8 cellular contexts compared by ENCODE assay signal in the genomic region with DNA sequence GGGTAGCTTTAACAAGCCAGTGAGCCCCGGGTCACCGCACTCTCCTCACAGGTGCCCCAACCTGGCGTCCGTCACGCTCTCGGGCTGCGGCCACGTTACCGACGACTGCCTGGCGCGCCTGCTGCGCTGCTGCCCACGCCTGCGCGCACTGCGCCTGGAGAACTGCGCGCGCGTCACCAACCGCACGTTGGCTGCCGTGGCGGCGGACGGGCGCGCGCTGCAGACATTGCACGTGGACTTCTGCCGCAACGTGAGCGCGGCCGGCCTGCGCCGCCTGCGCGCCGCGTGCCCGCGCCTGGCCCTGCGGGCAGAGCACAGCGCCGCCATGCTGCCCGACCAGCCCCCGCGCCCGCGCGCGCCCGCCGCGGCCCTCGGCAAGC. TPM values are rescaled to one million over a fixed set of nuclear protein-coding genes. Genes with fewer than 3 reads are reported as not detected.
DNase-seq lines count a peak whose midpoint lies in the region; ATAC-seq, FAIRE-seq and TF ChIP-seq lines count a peak whose summit lies in the region.

No MANE protein-coding gene starts in this region.

- H3K27ac Mint-ChIP-seq in activated naive CD4-positive, alpha-beta T cell treated with anti-CD3 and anti-CD28 coated beads, Interleukin-2, amount 50 U/mL, for 72 hours: peak overlapping the region; percentile 85 to 91

- H3K9me3 ChIP-seq in HEK293 (ENCODE audit: control insufficient read depth, insufficient read depth, low read depth, low read length) (no peaks in the 10 kb centered on the region), MM.1S (replicated peaks; ENCODE audit: insufficient read depth, low read length) (no peaks in the 10 kb centered on the region), SK-N-SH (no peaks in the 10 kb centered on the region), pancreas (no peaks in the 10 kb centered on the region), thyroid gland (no peaks in the 10 kb centered on the region)

- TF ChIP-seq POLR2A in thyroid gland (IDR thresholded peaks at IDR 0.05): peak; percentile 39 to 96

- H3K4me2 ChIP-seq in MM.1S (ENCODE audit: low read depth, low read length) (peak overlapping the region; percentile 98), SK-N-SH (peak overlapping the region; percentile 100)

- H2AFZ ChIP-seq in MM.1S (ENCODE audit: low read length): peak overlapping the region; percentile 55
- peak overlapping the region; percentile 94 for H2AFZ ChIP-seq in SK-N-SH (ENCODE audit: low read depth)

- H3K9me3 Mint-ChIP-seq in activated naive CD4-positive, alpha-beta T cell treated with anti-CD3 and anti-CD28 coated beads, Interleukin-2, amount 50 U/mL, for 72 hours: no peaks in the 10 kb centered on the region

- H3K4me1 ChIP-seq in HEK293 (ENCODE audit: control insufficient read depth, insufficient read depth, low read length) (0 out of 2 replicates have a peak, but pooled peaks cover 2% of the 10 kb centered on the region), MM.1S (ENCODE audit: low read length) (peaks cover 10% of the 10 kb centered on the region; the same call in 1 of the 2 replicates), SK-N-SH (ENCODE audit: control insufficient read depth in 1 of 2, insufficient read depth in 2 of 2, low read depth in 1 of 2, low read length in 1 of 2) (peaks cover 6 to 9% of the 10 kb centered on the region in 2 experiments; a peak in 2 of 4 replicates), pancreas (peaks cover 0 to 10% (median 4%) of the 10 kb centered on the region in 3 donors), thyroid gland (peaks cover 32 to 51% of the 10 kb centered on the region in 2 donors)

- H3K4me3 ChIP-seq in GM08714 (ENCODE audit: low read length) (peak overlapping the region; percentile 68; the same call in 1 of the 2 replicates), HEK293 (ENCODE audit: low read depth, low read length) (peak overlapping the region; percentile 68), MM.1S (ENCODE audit: low read length) (peak overlapping the region; percentile 96), SK-N-SH (ENCODE audit: low read depth in 2 of 2, low read length in 1 of 2) (peak overlapping the region; percentile 72 to 77), pancreas (peak overlapping the region; percentile 64 to 86 (median 65)), thyroid gland (replicated peaks in 1 of 3) (peak overlapping the region in 2 of 3 donors; percentile 70)

- no peaks in the 10 kb centered on the region for H3K36me3 Mint-ChIP-seq in activated naive CD4-positive, alpha-beta T cell treated with anti-CD3 and anti-CD28 coated beads, Interleukin-2, amount 50 U/mL, for 72 hours

- peak overlapping the region; percentile 66; the same call in 1 of the 2 replicates for H3K27ac ChIP-seq in HEK293 (ENCODE audit: extremely low read depth, low read depth, low read length)
- peak overlapping the region; percentile 81 for H3K27ac ChIP-seq in MM.1S (ENCODE audit: low read length)
- no peak overlapping the region; a peak in 1 of 4 replicates for H3K27ac ChIP-seq in SK-N-SH (ENCODE audit: low read depth in 2 of 2, low read length in 1 of 2)
- H3K27ac ChIP-seq in pancreas: peak overlapping the region; percentile 83 to 94 (median 91)
- peak overlapping the region; percentile 83 to 91 (median 84) for H3K27ac ChIP-seq in thyroid gland

- whole genome bisulfite sequencing in SK-N-SH (ENCODE audit: low lambda C conversion rate): 0% methylated on average over 2 of the region's 58 CpGs
- 0 to 1% methylated on average over 36 to 58 of the region's 58 CpGs for WGBS in pancreas, 2 donors
- 7% methylated on average over 3 of the region's 58 CpGs; no CpG with 5 or more reads in 1 of the 2 donors for WGBS in thyroid gland, 2 donors

- H3F3A ChIP-seq in MM.1S (ENCODE audit: insufficient read depth, low read length) (peaks cover 25% of the 10 kb centered on the region), SK-N-SH (replicated peaks; ENCODE audit: insufficient read depth) (peaks cover 4% of the 10 kb centered on the region)

- no peak for TF ChIP-seq RAD21 in SK-N-SH (IDR thresholded peaks at IDR 0.05; ENCODE audit: low read length)

- POLR2A ChIA-PET in HEK293 (lab: Yijun Ruan, JAX) (interaction anchor here (1.2 kb wide), 1 partner anchor 91 kb away, joined by 3 read pairs; no protein-coding TSS in a partner anchor), SK-N-SH (lab: Yijun Ruan, JAX) (interaction anchor here (0.9 kb wide), 1 partner anchor 9 kb away, joined by 3 read pairs; no protein-coding TSS in a partner anchor)

- TF ChIP-seq EP300 in SK-N-SH (IDR thresholded peaks at IDR 0.05; ENCODE audit: borderline replicate concordance in 1 of 2, low read depth in 1 of 2, low read length in 1 of 2): no peak

- H3K36me3 ChIP-seq in HEK293 (ENCODE audit: control insufficient read depth in 2 of 2, insufficient read depth in 1 of 2, low read length in 2 of 2) (no peaks in the 10 kb centered on the region), MM.1S (replicated peaks; ENCODE audit: insufficient read depth, low read length) (no peaks in the 10 kb centered on the region), SK-N-SH (replicated peaks in 1 of 2; ENCODE audit: control insufficient read depth in 1 of 2, insufficient read depth in 2 of 2, low read length in 1 of 2) (no peaks in the 10 kb centered on the region), pancreas (no peaks in the 10 kb centered on the region), thyroid gland (no peaks in the 10 kb centered on the region)

- no peaks in the 10 kb centered on the region; the same call in 1 of the 2 replicates for H3K79me2 ChIP-seq in MM.1S (ENCODE audit: low read length)
- H3K79me2 ChIP-seq in SK-N-SH (ENCODE audit: insufficient read depth): no peaks in the 10 kb centered on the region

- intact Hi-C loops in Right ventricle myocardium inferior (cut with DNase I) (no loop called here), pancreas (cut with DNase I) (loop anchor here in 1 of 3 donors (10.0 kb wide), 1 partner anchor 464 kb away; no protein-coding TSS in a partner anchor), thyroid gland (cut with DNase I) (loop anchor here (5.0 to 10.0 kb wide), 2 partner anchors 113 to 464 kb away; no protein-coding TSS in a partner anchor)

- peak; percentile 79 to 83 for ATAC-seq in activated naive CD4-positive, alpha-beta T cell treated with anti-CD3 and anti-CD28 coated beads, Interleukin-2, amount 50 U/mL, for 72 hours
- ATAC-seq in Right ventricle myocardium inferior (peak; percentile 77), pancreas (peak; percentile 71 to 86 (median 81))

- peak; percentile 96 for DNase-seq in MM.1S
- peak; percentile 94 for DNase-seq in SK-N-SH
- peak; percentile 89 to 92 for DNase-seq in activated naive CD4-positive, alpha-beta T cell treated with anti-CD3 and anti-CD28 coated beads, Interleukin-2, amount 50 U/mL, for 72 hours (ENCODE audit: low spot score in 2 of 2)
- DNase-seq in Right ventricle myocardium inferior (ENCODE audit: missing footprints): peak; percentile 95
- peak; percentile 87 to 97 (median 93) for DNase-seq in pancreas
- peak; percentile 94 for DNase-seq in thyroid gland

- H4K20me1 ChIP-seq in MM.1S (ENCODE audit: insufficient read depth, low read length): no peaks in the 10 kb centered on the region
- H4K20me1 ChIP-seq in SK-N-SH (ENCODE audit: insufficient read depth): no peaks in the 10 kb centered on the region

- no peaks in the 10 kb centered on the region for H3K9me2 ChIP-seq in MM.1S (replicated peaks; ENCODE audit: insufficient read depth, low read length)
- H3K9me2 ChIP-seq in SK-N-SH: no peaks in the 10 kb centered on the region

- CTCF ChIA-PET in HEK293 (lab: Yijun Ruan, JAX): interaction anchor here (0.6 to 2.4 kb wide), 3 partner anchors 47 to 1534 kb away, joined by 3 to 9 read pairs (median 3); a partner anchor contains a TSS
- CTCF ChIA-PET in SK-N-SH (lab: Yijun Ruan, JAX): interaction anchor here (1.0 to 3.2 kb wide), 7 partner anchors 9 to 467 kb away, joined by 3 to 22 read pairs (median 6); a partner anchor contains a TSS

- FAIRE-seq in pancreas (lab: Jason Lieb, UNC): no peak

- H3K27me3 ChIP-seq in MM.1S (replicated peaks; ENCODE audit: insufficient read depth, low read length): no peaks in the 10 kb centered on the region
- no peaks in the 10 kb centered on the region for H3K27me3 ChIP-seq in SK-N-SH (ENCODE audit: insufficient read depth)
- H3K27me3 ChIP-seq in pancreas: no peaks in the 10 kb centered on the region
- H3K27me3 ChIP-seq in thyroid gland: no peaks in the 10 kb centered on the region

- no peak for TF ChIP-seq CTCF in HEK293 (tag by site-specific recombination; IDR thresholded peaks at IDR 0.05)
- TF ChIP-seq CTCF in MM.1S (IDR thresholded peaks at IDR 0.05; ENCODE audit: low read length): no peak
- no peak for TF ChIP-seq CTCF in SK-N-SH (IDR thresholded peaks at IDR 0.05)
- TF ChIP-seq CTCF in pancreas (IDR thresholded peaks at IDR 0.05): no peak
- peak in 3 of 6 experiments; percentile 32 to 43 (median 37) for TF ChIP-seq CTCF in thyroid gland (IDR thresholded peaks at IDR 0.05)

- H3K9ac ChIP-seq in MM.1S (ENCODE audit: low read length): peak overlapping the region; percentile 90
- H3K9ac ChIP-seq in SK-N-SH: 0 out of 2 replicates have a peak overlapping the region, but pooled peaks have one; percentile 79

TF ChIP-seq in SK-N-SH, 30 proteins besides CTCF, POLR2A, EP300 and RAD21 (continues in another document):
- TF ChIP-seq POLR2AphosphoS5 (IDR thresholded peaks at IDR 0.05; ENCODE audit: low read depth, low read length) (no peak), MXI1 (IDR thresholded peaks at IDR 0.05; ENCODE audit: low read depth, low read length) (peak; percentile 96)

RNA-seq across cellular contexts. Expression of a gene that starts 3.4 kb away (rescaled TPM):
- 0.08 and 0.10 TPM in 2 replicates for polyA plus RNA-seq in SK-N-SH (2012; rRNA removed)
- polyA plus RNA-seq in SK-N-SH (2012; cell fraction: cytosol; rRNA removed): 0.12 and 0.14 TPM in 2 replicates
- 0.08 and 0.09 TPM in 2 replicates for polyA plus RNA-seq in SK-N-SH (2012; cell fraction: nucleus; rRNA removed)
- total RNA-seq in activated naive CD4-positive, alpha-beta T cell treated with anti-CD3 and anti-CD28 coated beads, Interleukin-2, amount 50 U/mL, for 72 hours: under 1 TPM; 0.30 to 0.80 TPM
- total RNA-seq in Right ventricle myocardium inferior: 33.2 TPM
- total RNA-seq in pancreas: 1 to 10 TPM in 2 of 6 donors, under 1 TPM in 4; 0.28 to 2.1 (median 0.66) TPM
- polyA plus RNA-seq in pancreas: under 1 TPM; 0.87 to 0.94 TPM
- total RNA-seq in thyroid gland: 1 to 10 TPM in 3 of 4 donors, under 1 TPM in 1; 0.92 to 3.8 (median 2.3) TPM

Comparison
In these comparisons a context has a peak if more than half of its experiments do, and no peak if none do; other contexts are left out.
1. H3K27ac ChIP-seq: peak in HEK293 (single experiment), MM.1S (single experiment), pancreas (4 of 4) and thyroid gland (3 of 3); none in SK-N-SH (0 of 2).
2. Peak in every context shown above with its lines, with median percentiles within 50 percentile points of each other: H3K4me3 ChIP-seq, DNase-seq and ATAC-seq.